In genomic region chr1:151401125-151401788, GRCh38 we compare ENCODE assay signal across 10 cellular contexts. TPM values are rescaled to one million over a fixed set of nuclear protein-coding genes. Genes with fewer than 3 reads are reported as not detected.
A peak's percentile ranks its signal among the peaks of the same experiment; 100 is the strongest.
DNase-seq lines count a peak whose midpoint lies in the region; ATAC-seq lines count a peak whose summit lies in the region.
"Had no signal": no experiment of that assay in that cellular context is flagged by ENCODE, and none has a peak within 500 bp of the region (broad histone marks: within the 10 kb centered on the region; RNA-seq: fewer than 3 reads in every experiment).

No MANE protein-coding gene starts in this region.

- no peaks in the 10 kb centered on the region for H3K27me3 ChIP-seq in skeletal muscle satellite cell (ENCODE audit: control insufficient read depth, insufficient read depth, low read length)
- H3K27me3 ChIP-seq: tibial artery had no signal

- ATAC-seq in HG02852 (IDR thresholded peaks at IDR 0.05; ENCODE audit: unreplicated experiment), result no peak
- ATAC-seq in GM18867 (IDR thresholded peaks at IDR 0.05; ENCODE audit: unreplicated experiment), result no peak

- H3K4me1 ChIP-seq in skeletal muscle satellite cell (ENCODE audit: control insufficient read depth, insufficient read depth, low read length), result peaks cover 15% of the 10 kb centered on the region

- H3K27ac ChIP-seq in epithelial cell of prostate, result peak overlapping the region; percentile 1

- no peaks in the 10 kb centered on the region for H3K27me3 Mint-ChIP-seq in activated T-cell treated with anti-CD3 and anti-CD28 coated beads, Interleukin-2, amount 50 U/mL, for 24 hours

- H3K9ac ChIP-seq in skeletal muscle satellite cell (ENCODE audit: low read depth, low read length), result no peak overlapping the region

- peaks cover 40% of the 10 kb centered on the region for H3K4me1 Mint-ChIP-seq in activated T-cell treated with anti-CD3 and anti-CD28 coated beads, Interleukin-2, amount 50 U/mL, for 24 hours (ENCODE audit: low read depth)

- no peaks in the 10 kb centered on the region for H3K9me3 Mint-ChIP-seq in activated T-cell treated with anti-CD3 and anti-CD28 coated beads, Interleukin-2, amount 50 U/mL, for 24 hours

- H3K4me3 Mint-ChIP-seq in activated T-cell treated with anti-CD3 and anti-CD28 coated beads, Interleukin-2, amount 50 U/mL, for 24 hours, result peak overlapping the region; percentile 94

- in situ Hi-C loops in SK-MEL-5 (cut with HindIII; ENCODE audit: low pct_unique_long_range_greater_than_20kb, low sequenced_read_pairs), result no loop called here

- no peak overlapping the region for H3K4me3 ChIP-seq in skeletal muscle satellite cell (ENCODE audit: low read length)

- H3K36me3 Mint-ChIP-seq in activated T-cell treated with anti-CD3 and anti-CD28 coated beads, Interleukin-2, amount 50 U/mL, for 24 hours (ENCODE audit: low read depth), result peaks cover 68% of the 10 kb centered on the region

- peak overlapping the region; percentile 96 for H3K27ac Mint-ChIP-seq in activated T-cell treated with anti-CD3 and anti-CD28 coated beads, Interleukin-2, amount 50 U/mL, for 24 hours

- no peak for DNase-seq in activated T-cell treated with anti-CD3 and anti-CD28 coated beads, Interleukin-2, amount 50 U/mL, for 24 hours
- DNase-seq in activated T-cell treated with anti-CD3 and anti-CD28 coated beads for 4 hours (no peak), SK-MEL-5 (ENCODE audit: low read depth, low spot score) (peak; percentile 81), epithelial cell of prostate (ENCODE audit: low read depth, low spot score) (no peak), NCI-H1694 treated with DMSO at 0.1 percent for 48 hours (lab: John Stamatoyannopoulos, UW) (no peak)
- DNase-seq: KBM-7, tibial artery had no signal

- H3K4me2 ChIP-seq in skeletal muscle satellite cell (ENCODE audit: low read length), result peak overlapping the region; percentile 91

- H3K36me3 ChIP-seq in skeletal muscle satellite cell (ENCODE audit: insufficient read depth, low read length), result peaks cover 54% of the 10 kb centered on the region

- H3K9me3 ChIP-seq in skeletal muscle satellite cell (replicated peaks; ENCODE audit: low read length), result no peaks in the 10 kb centered on the region
- H3K9me3 ChIP-seq: tibial artery had no signal

RNA-seq across cellular contexts. Expression of gene PSMB4, which starts 1.9 kb away (rescaled TPM):
- total RNA-seq in SK-MEL-5 (2014; rRNA removed; shearing (Covaris generic)), result 940 and 1,049 TPM in 2 replicates
- polyA plus RNA-seq in SK-MEL-5 (2015; cell fraction: cytosol; rRNA removed), result 665 and 697 TPM in 2 replicates
- 1,086 and 1,191 TPM in 2 replicates for polyA plus RNA-seq in SK-MEL-5 (2015; cell fraction: nucleus; rRNA removed)
- 417 and 466 TPM in 2 replicates for total RNA-seq in skeletal muscle satellite cell (2012; rRNA removed)

RNA-seq across cellular contexts. Expression of gene SELENBP1, which starts 28.8 kb away (rescaled TPM):
- total RNA-seq in SK-MEL-5 (2014; rRNA removed; shearing (Covaris generic)), result 1.4 and 2.6 TPM in 2 replicates
- 1.3 and 3.9 TPM in 2 replicates for polyA plus RNA-seq in SK-MEL-5 (2015; cell fraction: cytosol; rRNA removed)
- 5.8 and 8.3 TPM in 2 replicates for polyA plus RNA-seq in SK-MEL-5 (2015; cell fraction: nucleus; rRNA removed)
- 21.4 and 25.9 TPM in 2 replicates for total RNA-seq in skeletal muscle satellite cell (2012; rRNA removed)

RNA-seq across cellular contexts. Expression of gene RFX5, which starts 54.2 kb away (rescaled TPM):
- 102 and 125 TPM in 2 replicates for total RNA-seq in SK-MEL-5 (2014; rRNA removed; shearing (Covaris generic))
- 83.4 and 86.1 TPM in 2 replicates for polyA plus RNA-seq in SK-MEL-5 (2015; cell fraction: cytosol; rRNA removed)
- polyA plus RNA-seq in SK-MEL-5 (2015; cell fraction: nucleus; rRNA removed), result 230 and 287 TPM in 2 replicates
- total RNA-seq in skeletal muscle satellite cell (2012; rRNA removed), result 19.2 and 34.5 TPM in 2 replicates

RNA-seq across cellular contexts. Expression of gene POGZ, which starts 58.0 kb away (rescaled TPM):
- 25.3 and 25.5 TPM in 2 replicates for total RNA-seq in SK-MEL-5 (2014; rRNA removed; shearing (Covaris generic))
- polyA plus RNA-seq in SK-MEL-5 (2015; cell fraction: cytosol; rRNA removed), result 33.3 and 51.0 TPM in 2 replicates
- 239 and 241 TPM in 2 replicates for polyA plus RNA-seq in SK-MEL-5 (2015; cell fraction: nucleus; rRNA removed)
- total RNA-seq in skeletal muscle satellite cell (2012; rRNA removed), result 14.4 and 15.7 TPM in 2 replicates
